ENCODE assay signal across 12 cellular contexts in the genomic region with DNA sequence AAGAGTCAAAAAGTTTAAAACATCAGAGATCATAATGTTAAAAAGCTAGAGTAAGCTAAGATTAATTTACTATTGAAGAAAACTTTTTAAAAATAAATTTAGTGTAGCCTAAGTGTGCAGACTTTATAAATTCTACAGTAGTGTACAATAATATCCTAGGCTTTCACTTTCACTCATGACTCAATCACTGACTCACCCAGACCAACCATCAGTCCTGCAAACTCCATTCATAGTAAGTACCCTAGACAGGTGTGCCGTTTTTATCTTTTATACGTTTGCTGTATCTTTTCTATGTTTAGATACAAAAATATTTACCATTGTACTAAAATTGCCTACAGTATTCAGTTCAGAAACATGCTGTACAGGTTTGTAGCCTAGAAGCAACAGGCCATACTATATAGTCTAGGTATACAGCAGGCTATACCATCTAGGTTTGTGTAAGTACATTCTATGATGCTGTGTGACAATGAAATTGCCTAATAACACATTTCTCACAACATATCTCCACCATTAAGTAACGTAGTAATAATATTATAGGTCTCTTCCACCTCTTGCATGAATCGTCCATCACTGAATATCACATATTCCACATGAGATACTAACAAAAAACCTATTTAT. TPM values are rescaled to one million over a fixed set of nuclear protein-coding genes. Genes with fewer than 3 reads are reported as not detected.
A peak's percentile ranks its signal among the peaks of the same experiment; 100 is the strongest.
DNase-seq lines count a peak whose midpoint lies in the region; ATAC-seq and TF ChIP-seq lines count a peak whose summit lies in the region.
"Had no signal": no experiment of that assay in that cellular context is flagged by ENCODE, and none has a peak within 500 bp of the region (broad histone marks: within the 10 kb centered on the region; RNA-seq: fewer than 3 reads in every experiment).

No MANE protein-coding gene starts in this region.

- peaks cover 17% of the 10 kb centered on the region for H3K4me1 ChIP-seq in suprapubic skin

- H3K9me3 ChIP-seq in suprapubic skin = no peaks in the 10 kb centered on the region
- H3K9me3 ChIP-seq: BLaER1 treated with 17β-estradiol and CSF1 and Interleukin-3, amounts not matched to agents 10 nM and 100 nM; MG63 had no signal

- H3K36me3 ChIP-seq in suprapubic skin = no peaks in the 10 kb centered on the region
- H3K36me3 ChIP-seq: MG63 had no signal

- no peak for TF ChIP-seq POLR2A in suprapubic skin (IDR thresholded peaks at IDR 0.05)

- no peak overlapping the region for H3K27ac ChIP-seq in suprapubic skin
- H3K27ac ChIP-seq: BLaER1 treated with 17β-estradiol and CSF1 and Interleukin-3, amounts not matched to agents 10 nM and 100 nM had no signal

- intact Hi-C loops in posterior vena cava (cut with DNase I) = no loop called here

- no peak for TF ChIP-seq CTCF in epithelial cell of proximal tubule (conservative IDR thresholded peaks at IDR 0.05; ENCODE audit: low read depth, low read length)
- TF ChIP-seq CTCF in suprapubic skin (IDR thresholded peaks at IDR 0.05) = no peak

- DNase-seq in AG20443 (ENCODE audit: low spot score) = peak; percentile 9
- DNase-seq in M059J (ENCODE audit: low read depth) = peak; percentile 78
- DNase-seq in epithelial cell of proximal tubule (ENCODE audit: low read depth) = peak; percentile 15
- DNase-seq in NCI-H2171 (lab: John Stamatoyannopoulos, UW) = no peak
- no peak for DNase-seq in suprapubic skin (ENCODE audit: low spot score in 2 of 2)
- DNase-seq in activated CD4-positive, alpha-beta T cell treated with anti-CD3 and anti-CD28 coated beads for 48 hours = no peak
- no peak for DNase-seq in posterior vena cava (ENCODE audit: low spot score)
- DNase-seq: activated CD8-positive, alpha-beta memory T cell treated with anti-CD3 and anti-CD28 coated beads, Interleukin-2, amount 50 U/mL, for 4 hours; MG63 had no signal

- 67% methylated on average over 4 of the region's 4 CpGs for WGBS in suprapubic skin

- H3K4me3 ChIP-seq in epithelial cell of proximal tubule (ENCODE audit: low read depth, low read length) (no peak overlapping the region), suprapubic skin (no peak overlapping the region)
- H3K4me3 ChIP-seq: BLaER1 treated with 17β-estradiol and CSF1 and Interleukin-3, amounts not matched to agents 10 nM and 100 nM; MG63 had no signal

- no peaks in the 10 kb centered on the region for H3K27me3 ChIP-seq in suprapubic skin
- H3K27me3 ChIP-seq: BLaER1 treated with 17β-estradiol and CSF1 and Interleukin-3, amounts not matched to agents 10 nM and 100 nM; MG63 had no signal

- TF ChIP-seq EP300 in suprapubic skin (IDR thresholded peaks at IDR 0.05) = no peak

- peak; percentile 61 for ATAC-seq in GM21528 (IDR thresholded peaks at IDR 0.05; ENCODE audit: low FRiP score, unreplicated experiment)
- ATAC-seq: Right ventricle myocardium inferior had no signal

RNA-seq across cellular contexts. Expression of gene MEGF9, which starts 59.2 kb away (rescaled TPM):
- total RNA-seq in M059J (2014; rRNA removed; shearing (Covaris generic)) = 6.4 and 15.0 TPM in 2 replicates
- total RNA-seq in epithelial cell of proximal tubule (9.9 and 11.1 TPM in 2 replicates), suprapubic skin (10 to 100 TPM; 33.6 to 58.1 (median 46.0) TPM), posterior vena cava (10 to 100 TPM; 18.4 to 19.9 TPM)

Comparison
In these comparisons a context has a peak if more than half of its experiments do, and no peak if none do; other contexts are left out.
1. DNase-seq: peak in AG20443 (single experiment), M059J (single experiment) and epithelial cell of proximal tubule (single experiment); none in NCI-H2171 (single experiment), suprapubic skin (0 of 2), activated CD4-positive, alpha-beta T cell treated with anti-CD3 and anti-CD28 coated beads for 48 hours (single experiment) and posterior vena cava (single experiment).